ENCODE assay signal across 8 cellular contexts in genomic region chr17:44502598-44503079, GRCh38. TPM values are rescaled to one million over a fixed set of nuclear protein-coding genes. Genes with fewer than 3 reads are reported as not detected.
DNase-seq lines count a peak whose midpoint lies in the region; TF ChIP-seq lines count a peak whose summit lies in the region.

No MANE protein-coding gene starts in this region.

- no peaks in the 10 kb centered on the region for H3K27me3 ChIP-seq in GM06990 (replicated peaks; ENCODE audit: control insufficient read depth, insufficient read depth, low read length)
- no peaks in the 10 kb centered on the region for H3K27me3 ChIP-seq in HAP-1 (ENCODE audit: low read depth)
- no peaks in the 10 kb centered on the region for H3K27me3 ChIP-seq in thyroid gland

- DNase-seq in GM06990 (ENCODE audit: extremely low read depth, insufficient read length) (no peak), HAP-1 (ENCODE audit: low spot score in 2 of 2) (peak in 1 of 2 experiments; percentile 55), NCI-H69 (lab: John Stamatoyannopoulos, UW) (peak; percentile 75), lower leg skin (ENCODE audit: low spot score in 2 of 2) (peak in 1 of 2 donors; percentile 86), thyroid gland (peak in 1 of 2 donors; percentile 11), retina (no peak), SKM-1 (lab: John Stamatoyannopoulos, UW; ENCODE audit: unreplicated experiment) (no peak)

- in situ Hi-C loops in HAP-1 (cut with MboI; ENCODE audit: low sequenced_read_pairs) = no loop called here

- H3K4me1 ChIP-seq in HAP-1 (peaks cover 11% of the 10 kb centered on the region), thyroid gland (peaks cover 27 to 41% of the 10 kb centered on the region in 2 donors)

- H3K27ac ChIP-seq in cingulate gyrus (ENCODE audit: low read depth, low read length) = peak overlapping the region; percentile 71
- H3K27ac ChIP-seq in thyroid gland = peak overlapping the region; percentile 71 to 90 (median 87)

- H3K4me3 ChIP-seq in GM06990 (replicated peaks; ENCODE audit: low read depth, low read length) (peak overlapping the region; percentile 82), HAP-1 (peak overlapping the region; percentile 89), lower leg skin (ENCODE audit: low read depth, poor library complexity, severe bottlenecking) (peak overlapping the region; percentile 79), thyroid gland (replicated peaks in 1 of 3) (peak overlapping the region; percentile 73 to 99 (median 76))

- no peak for TF ChIP-seq POLR2A in lower leg skin (IDR thresholded peaks at IDR 0.05)
- no peak for TF ChIP-seq POLR2A in thyroid gland (IDR thresholded peaks at IDR 0.05)

- 0 to 1% methylated on average over 19 of the region's 19 CpGs for WGBS in lower leg skin, 2 donors
- WGBS in thyroid gland, 2 donors = 0% methylated on average over 15 to 19 of the region's 19 CpGs

- no peaks in the 10 kb centered on the region for H3K36me3 ChIP-seq in GM06990 (ENCODE audit: control insufficient read depth, insufficient read depth, low read length)
- no peaks in the 10 kb centered on the region for H3K36me3 ChIP-seq in HAP-1 (replicated peaks)
- H3K36me3 ChIP-seq in thyroid gland = no peaks in the 10 kb centered on the region

- no peak for TF ChIP-seq CTCF in GM06990 (IDR thresholded peaks at IDR 0.05; ENCODE audit: insufficient read depth, low read length, poor library complexity, severe bottlenecking)
- TF ChIP-seq CTCF in lower leg skin (IDR thresholded peaks at IDR 0.05) = no peak
- no peak for TF ChIP-seq CTCF in thyroid gland (IDR thresholded peaks at IDR 0.05)

- intact Hi-C loops in lower leg skin (cut with DNase I; ENCODE audit: low total_unique reads) (no loop called here), thyroid gland (cut with DNase I) (no loop called here)

- H3K9me3 ChIP-seq in HAP-1 (no peaks in the 10 kb centered on the region), thyroid gland (no peaks in the 10 kb centered on the region)

RNA-seq across cellular contexts. Expression of gene GPATCH8, which starts 0.6 kb away (rescaled TPM):
- total RNA-seq in lower leg skin = 10 to 100 TPM; 31.1 to 43.1 (median 35.6) TPM
- 100 to 1,000 TPM in 1 of 4 donors, 10 to 100 TPM in 3; 52.7 to 106 (median 57.7) TPM for total RNA-seq in thyroid gland

RNA-seq across cellular contexts. Expression of gene FZD2, which starts 54.6 kb away (rescaled TPM):
- total RNA-seq in lower leg skin (1 to 10 TPM in 2 of 4 donors, under 1 TPM in 2; 0.49 to 1.8 (median 0.89) TPM), thyroid gland (1 to 10 TPM; 1.8 to 7.1 (median 4.5) TPM)
